ENCODE assay signal across 8 cellular contexts in the genomic region with DNA sequence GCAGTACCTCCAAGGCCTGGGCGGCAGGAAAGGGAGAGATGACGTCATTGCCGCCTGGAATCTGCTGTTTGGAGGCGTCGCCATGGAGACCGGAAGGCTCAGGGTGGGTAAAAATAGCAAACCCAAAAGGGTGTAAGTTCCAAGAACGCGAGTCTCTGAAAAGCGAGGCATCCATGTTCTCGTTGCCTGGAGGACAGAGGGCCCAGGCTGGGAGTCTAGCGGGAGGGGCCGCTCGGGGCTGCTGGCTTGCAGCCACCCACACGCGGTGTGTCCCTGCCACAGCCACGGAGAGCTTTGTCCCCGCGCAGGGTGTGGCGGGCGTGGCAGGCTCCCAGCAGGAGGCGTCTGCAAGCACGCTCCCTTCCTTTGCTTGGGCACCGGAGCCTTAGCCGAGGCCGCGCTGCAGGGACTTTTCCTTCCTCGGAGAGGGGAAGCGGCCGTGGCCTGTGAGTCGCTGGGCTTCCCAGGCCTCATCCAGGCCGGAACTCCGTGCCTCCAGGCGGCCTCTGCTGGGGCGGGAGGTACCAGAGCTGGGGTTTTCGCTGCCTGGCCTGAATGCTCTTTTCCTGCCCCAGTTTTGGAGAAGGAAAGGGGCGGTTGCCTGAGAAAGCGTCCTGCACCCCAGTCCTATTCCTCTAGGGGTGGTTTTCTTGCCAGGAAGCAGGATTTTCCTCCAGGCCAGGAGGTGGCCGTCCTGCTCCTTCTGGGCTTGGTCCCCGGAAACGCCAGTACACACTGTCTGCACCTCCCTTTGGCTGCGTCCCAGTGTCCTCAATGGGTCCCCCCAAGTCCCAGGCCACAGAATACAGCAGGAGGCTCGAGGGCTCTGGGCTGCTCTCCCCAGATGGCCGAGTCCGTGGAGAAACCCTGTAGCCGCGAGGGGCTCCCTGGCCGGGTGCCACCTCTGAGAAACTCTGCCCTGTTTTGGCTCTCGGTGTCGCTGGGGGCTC. TPM values are rescaled to one million over a fixed set of nuclear protein-coding genes. Genes with fewer than 3 reads are reported as not detected.
A peak's percentile ranks its signal among the peaks of the same experiment; 100 is the strongest.
DNase-seq lines count a peak whose midpoint lies in the region; ATAC-seq and TF ChIP-seq lines count a peak whose summit lies in the region.

No MANE protein-coding gene starts in this region.

- H3K9me3 ChIP-seq in suprapubic skin (no peaks in the 10 kb centered on the region), Karpas-422 (ENCODE audit: low read length) (no peaks in the 10 kb centered on the region)

- peak in 1 of 2 donors; percentile 59 for TF ChIP-seq POLR2A in suprapubic skin (IDR thresholded peaks at IDR 0.05)

- DNase-seq in GDM1 (lab: John Stamatoyannopoulos, UW) (peak; percentile 40), NCI-H2171 (lab: John Stamatoyannopoulos, UW) (peak; percentile 73), midbrain (lab: John Stamatoyannopoulos, UW) (peak; percentile 80), suprapubic skin (ENCODE audit: low spot score in 2 of 2) (peak; percentile 94 to 96), Karpas-422 (no peak)
- DNase-seq in activated T-helper 1 cell treated with anti-CD3 and anti-CD28 coated beads, Interleukin-12 subunit alpha, Interleukin-12 subunit beta, Interleukin-2, Interleukin-4 antibody, amounts not matched to agents 30 ng/mL and 10 ng/mL and 1 ng/mL, durations not matched to agents 14 hours and 24 hours and 36 hours (ENCODE audit: low spot score), result peak; percentile 52

- ATAC-seq in esophagus mucosa (peak; percentile 60), GM21360 (IDR thresholded peaks at IDR 0.05; ENCODE audit: unreplicated experiment) (no peak)

- H3K27me3 Mint-ChIP-seq in activated T-helper 1 cell treated with anti-CD3 and anti-CD28 coated beads, Interleukin-12 subunit alpha, Interleukin-12 subunit beta, Interleukin-2, Interleukin-4 antibody, amounts not matched to agents 30 ng/mL and 10 ng/mL and 1 ng/mL, durations not matched to agents 14 hours and 24 hours and 36 hours (ENCODE audit: insufficient read depth), result no peaks in the 10 kb centered on the region

- H3K4me3 ChIP-seq in suprapubic skin (peak overlapping the region; percentile 40), Karpas-422 (ENCODE audit: low read length) (no peak overlapping the region)

- H3K4me1 ChIP-seq in suprapubic skin, result peaks cover 70% of the 10 kb centered on the region
- no peaks in the 10 kb centered on the region for H3K4me1 ChIP-seq in Karpas-422 (ENCODE audit: low read length)

- no peak overlapping the region for H2AFZ ChIP-seq in Karpas-422 (ENCODE audit: low read length)

- H3K27ac Mint-ChIP-seq in activated T-helper 1 cell treated with anti-CD3 and anti-CD28 coated beads, Interleukin-12 subunit alpha, Interleukin-12 subunit beta, Interleukin-2, Interleukin-4 antibody, amounts not matched to agents 30 ng/mL and 10 ng/mL and 1 ng/mL, durations not matched to agents 14 hours and 24 hours and 36 hours, result no peak overlapping the region

- no peaks in the 10 kb centered on the region for H3K9me2 ChIP-seq in Karpas-422 (replicated peaks; ENCODE audit: insufficient read depth, low read length)

- intact Hi-C loops in activated T-helper 1 cell treated with anti-CD3 and anti-CD28 coated beads, Interleukin-12 subunit alpha, Interleukin-12 subunit beta, Interleukin-2, Interleukin-4 antibody, amounts not matched to agents 30 ng/mL and 10 ng/mL and 1 ng/mL, durations not matched to agents 14 hours and 24 hours and 36 hours (cut with micrococcal nuclease), result loop anchor here (2.0 kb wide), 1 partner anchor 14 kb away; no protein-coding TSS in a partner anchor

- H3K9me3 Mint-ChIP-seq in activated T-helper 1 cell treated with anti-CD3 and anti-CD28 coated beads, Interleukin-12 subunit alpha, Interleukin-12 subunit beta, Interleukin-2, Interleukin-4 antibody, amounts not matched to agents 30 ng/mL and 10 ng/mL and 1 ng/mL, durations not matched to agents 14 hours and 24 hours and 36 hours, result no peaks in the 10 kb centered on the region

- H3K36me3 ChIP-seq in suprapubic skin (no peaks in the 10 kb centered on the region), Karpas-422 (ENCODE audit: insufficient read depth, low read length) (no peaks in the 10 kb centered on the region)

- H3K9ac ChIP-seq in Karpas-422 (ENCODE audit: low read length), result no peak overlapping the region

- no peaks in the 10 kb centered on the region for H3K79me2 ChIP-seq in Karpas-422 (ENCODE audit: low read length)

- WGBS in suprapubic skin, result 2% methylated on average over 42 of the region's 49 CpGs

- no peaks in the 10 kb centered on the region for H4K20me1 ChIP-seq in Karpas-422 (ENCODE audit: insufficient read depth, low read depth, low read length)

- peak in 1 of 2 donors; percentile 42 for TF ChIP-seq CTCF in suprapubic skin (IDR thresholded peaks at IDR 0.05)

- H3K27me3 ChIP-seq in suprapubic skin (no peaks in the 10 kb centered on the region), Karpas-422 (ENCODE audit: low read length) (no peaks in the 10 kb centered on the region)

- H3K4me1 Mint-ChIP-seq in activated T-helper 1 cell treated with anti-CD3 and anti-CD28 coated beads, Interleukin-12 subunit alpha, Interleukin-12 subunit beta, Interleukin-2, Interleukin-4 antibody, amounts not matched to agents 30 ng/mL and 10 ng/mL and 1 ng/mL, durations not matched to agents 14 hours and 24 hours and 36 hours (ENCODE audit: low read depth), result no peaks in the 10 kb centered on the region

- no peaks in the 10 kb centered on the region for H3K36me3 Mint-ChIP-seq in activated T-helper 1 cell treated with anti-CD3 and anti-CD28 coated beads, Interleukin-12 subunit alpha, Interleukin-12 subunit beta, Interleukin-2, Interleukin-4 antibody, amounts not matched to agents 30 ng/mL and 10 ng/mL and 1 ng/mL, durations not matched to agents 14 hours and 24 hours and 36 hours (ENCODE audit: low read depth)

- H3K4me2 ChIP-seq in Karpas-422 (ENCODE audit: low read depth, low read length, poor library complexity, severe bottlenecking), result no peak overlapping the region

- H3K27ac ChIP-seq in suprapubic skin (peak overlapping the region; percentile 96), Karpas-422 (ENCODE audit: low read length) (no peak overlapping the region)

- no peak overlapping the region for H3K4me3 Mint-ChIP-seq in activated T-helper 1 cell treated with anti-CD3 and anti-CD28 coated beads, Interleukin-12 subunit alpha, Interleukin-12 subunit beta, Interleukin-2, Interleukin-4 antibody, amounts not matched to agents 30 ng/mL and 10 ng/mL and 1 ng/mL, durations not matched to agents 14 hours and 24 hours and 36 hours

- no peak for TF ChIP-seq EP300 in suprapubic skin (IDR thresholded peaks at IDR 0.05)

RNA-seq across cellular contexts. Expression of a gene that starts 15.3 kb away (rescaled TPM):
- 38.3 and 44.5 TPM in 2 replicates for total RNA-seq in activated T-helper 1 cell treated with anti-CD3 and anti-CD28 coated beads, Interleukin-12 subunit alpha, Interleukin-12 subunit beta, Interleukin-2, Interleukin-4 antibody, amounts not matched to agents 30 ng/mL and 10 ng/mL and 1 ng/mL, durations not matched to agents 14 hours and 24 hours and 36 hours
- total RNA-seq in esophagus mucosa (21.6 TPM), suprapubic skin (10 to 100 TPM; 51.8 to 91.2 (median 68.1) TPM)
- 1.7 and 2.4 TPM in 2 replicates for total RNA-seq in Karpas-422 (2014; rRNA removed; shearing (Covaris generic); ENCODE audit: low replicate concordance)

RNA-seq across cellular contexts. Expression of a gene that starts 18.2 kb away (rescaled TPM):
- 50.3 and 50.5 TPM in 2 replicates for total RNA-seq in activated T-helper 1 cell treated with anti-CD3 and anti-CD28 coated beads, Interleukin-12 subunit alpha, Interleukin-12 subunit beta, Interleukin-2, Interleukin-4 antibody, amounts not matched to agents 30 ng/mL and 10 ng/mL and 1 ng/mL, durations not matched to agents 14 hours and 24 hours and 36 hours
- total RNA-seq in esophagus mucosa (36.5 TPM), suprapubic skin (10 to 100 TPM; 18.6 to 47.3 (median 24.9) TPM)
- total RNA-seq in Karpas-422 (2014; rRNA removed; shearing (Covaris generic); ENCODE audit: low replicate concordance), result 20.1 and 84.8 TPM in 2 replicates
